In the genomic region with DNA sequence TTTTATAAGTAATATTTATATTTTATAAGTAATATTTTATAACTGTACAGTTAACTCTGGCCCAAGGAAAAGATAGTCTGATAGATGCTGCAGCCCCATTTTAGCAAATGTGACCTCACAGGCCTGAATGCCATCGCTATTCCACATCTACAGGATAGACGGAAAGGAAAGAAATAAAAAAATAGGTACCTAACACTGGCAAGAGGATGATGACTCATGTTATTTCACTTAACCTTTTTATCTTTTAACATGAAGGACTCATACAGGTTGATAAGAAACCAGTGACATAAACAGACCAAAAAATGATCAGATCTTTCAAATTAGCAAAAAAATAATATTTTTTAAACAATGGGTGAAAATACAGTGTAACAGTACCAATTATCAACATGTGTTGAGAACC, we compare ENCODE assay signal across 1 cellular context.
TF ChIP-seq lines count a peak whose summit lies in the region.

No MANE protein-coding gene starts in this region.

TF ChIP-seq in GM12878, 131 proteins besides CTCF, POLR2A, EP300 and RAD21:
- TF ChIP-seq RCOR1 (conservative IDR thresholded peaks at IDR 0.05; ENCODE audit: low read depth, low read length) (no peak), IRF4 (IDR thresholded peaks at IDR 0.05; ENCODE audit: low read depth, low read length) (no peak), CBFB (IDR thresholded peaks at IDR 0.05; ENCODE audit: low read depth) (no peak), SP1 (IDR thresholded peaks at IDR 0.05; ENCODE audit: low read depth, low read length) (no peak), BCL11A (IDR thresholded peaks at IDR 0.05; ENCODE audit: low read depth, low read length) (no peak), RFX5 (IDR thresholded peaks at IDR 0.05; ENCODE audit: low read depth, low read length) (no peak), SIX5 (IDR thresholded peaks at IDR 0.05; ENCODE audit: low read depth, low read length, severe bottlenecking) (no peak), MTA2 (IDR thresholded peaks at IDR 0.05; ENCODE audit: low read depth) (no peak), SMARCA5 (IDR thresholded peaks at IDR 0.05) (no peak), YY1 (IDR thresholded peaks at IDR 0.05; ENCODE audit: low read depth, low read length) (no peak), ZNF384 (IDR thresholded peaks at IDR 0.05; ENCODE audit: borderline replicate concordance, low read depth, low read length) (no peak), NFXL1 (IDR thresholded peaks at IDR 0.05; ENCODE audit: borderline replicate concordance) (no peak), ESRRA (IDR thresholded peaks at IDR 0.05; ENCODE audit: low read length) (no peak), EGR1 (IDR thresholded peaks at IDR 0.05; ENCODE audit: borderline replicate concordance in 1 of 2, low read depth in 2 of 2, low read length in 2 of 2) (no peak), EZH2 (IDR thresholded peaks at IDR 0.05; ENCODE audit: borderline replicate concordance, control insufficient read depth, low read depth, low read length) (no peak), ZNF207 (IDR thresholded peaks at IDR 0.05; ENCODE audit: borderline replicate concordance) (no peak), RB1 (IDR thresholded peaks at IDR 0.05; ENCODE audit: borderline replicate concordance) (no peak)
- TF ChIP-seq, protein P1, sequence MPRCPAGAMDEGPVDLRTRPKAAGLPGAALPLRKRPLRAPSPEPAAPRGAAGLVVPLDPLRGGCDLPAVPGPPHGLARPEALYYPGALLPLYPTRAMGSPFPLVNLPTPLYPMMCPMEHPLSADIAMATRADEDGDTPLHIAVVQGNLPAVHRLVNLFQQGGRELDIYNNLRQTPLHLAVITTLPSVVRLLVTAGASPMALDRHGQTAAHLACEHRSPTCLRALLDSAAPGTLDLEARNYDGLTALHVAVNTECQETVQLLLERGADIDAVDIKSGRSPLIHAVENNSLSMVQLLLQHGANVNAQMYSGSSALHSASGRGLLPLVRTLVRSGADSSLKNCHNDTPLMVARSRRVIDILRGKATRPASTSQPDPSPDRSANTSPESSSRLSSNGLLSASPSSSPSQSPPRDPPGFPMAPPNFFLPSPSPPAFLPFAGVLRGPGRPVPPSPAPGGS (IDR thresholded peaks at IDR 0.05; ENCODE audit: borderline replicate concordance, insufficient read depth, low read depth, low read length, poor library complexity, severe bottlenecking) = no peak
- TF ChIP-seq, protein P2, sequence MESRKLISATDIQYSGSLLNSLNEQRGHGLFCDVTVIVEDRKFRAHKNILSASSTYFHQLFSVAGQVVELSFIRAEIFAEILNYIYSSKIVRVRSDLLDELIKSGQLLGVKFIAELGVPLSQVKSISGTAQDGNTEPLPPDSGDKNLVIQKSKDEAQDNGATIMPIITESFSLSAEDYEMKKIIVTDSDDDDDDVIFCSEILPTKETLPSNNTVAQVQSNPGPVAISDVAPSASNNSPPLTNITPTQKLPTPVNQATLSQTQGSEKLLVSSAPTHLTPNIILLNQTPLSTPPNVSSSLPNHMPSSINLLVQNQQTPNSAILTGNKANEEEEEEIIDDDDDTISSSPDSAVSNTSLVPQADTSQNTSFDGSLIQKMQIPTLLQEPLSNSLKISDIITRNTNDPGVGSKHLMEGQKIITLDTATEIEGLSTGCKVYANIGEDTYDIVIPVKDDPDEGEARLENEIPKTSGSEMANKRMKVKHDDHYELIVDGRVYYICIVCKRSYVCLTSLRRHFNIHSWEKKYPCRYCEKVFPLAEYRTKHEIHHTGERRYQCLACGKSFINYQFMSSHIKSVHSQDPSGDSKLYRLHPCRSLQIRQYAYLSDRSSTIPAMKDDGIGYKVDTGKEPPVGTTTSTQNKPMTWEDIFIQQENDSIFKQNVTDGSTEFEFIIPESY (IDR thresholded peaks at IDR 0.05) = no peak
- TF ChIP-seq, protein P3, sequence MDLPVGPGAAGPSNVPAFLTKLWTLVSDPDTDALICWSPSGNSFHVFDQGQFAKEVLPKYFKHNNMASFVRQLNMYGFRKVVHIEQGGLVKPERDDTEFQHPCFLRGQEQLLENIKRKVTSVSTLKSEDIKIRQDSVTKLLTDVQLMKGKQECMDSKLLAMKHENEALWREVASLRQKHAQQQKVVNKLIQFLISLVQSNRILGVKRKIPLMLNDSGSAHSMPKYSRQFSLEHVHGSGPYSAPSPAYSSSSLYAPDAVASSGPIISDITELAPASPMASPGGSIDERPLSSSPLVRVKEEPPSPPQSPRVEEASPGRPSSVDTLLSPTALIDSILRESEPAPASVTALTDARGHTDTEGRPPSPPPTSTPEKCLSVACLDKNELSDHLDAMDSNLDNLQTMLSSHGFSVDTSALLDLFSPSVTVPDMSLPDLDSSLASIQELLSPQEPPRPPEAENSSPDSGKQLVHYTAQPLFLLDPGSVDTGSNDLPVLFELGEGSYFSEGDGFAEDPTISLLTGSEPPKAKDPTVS (IDR thresholded peaks at IDR 0.05; ENCODE audit: low read depth, low read length) = no peak
